In the genomic region with DNA sequence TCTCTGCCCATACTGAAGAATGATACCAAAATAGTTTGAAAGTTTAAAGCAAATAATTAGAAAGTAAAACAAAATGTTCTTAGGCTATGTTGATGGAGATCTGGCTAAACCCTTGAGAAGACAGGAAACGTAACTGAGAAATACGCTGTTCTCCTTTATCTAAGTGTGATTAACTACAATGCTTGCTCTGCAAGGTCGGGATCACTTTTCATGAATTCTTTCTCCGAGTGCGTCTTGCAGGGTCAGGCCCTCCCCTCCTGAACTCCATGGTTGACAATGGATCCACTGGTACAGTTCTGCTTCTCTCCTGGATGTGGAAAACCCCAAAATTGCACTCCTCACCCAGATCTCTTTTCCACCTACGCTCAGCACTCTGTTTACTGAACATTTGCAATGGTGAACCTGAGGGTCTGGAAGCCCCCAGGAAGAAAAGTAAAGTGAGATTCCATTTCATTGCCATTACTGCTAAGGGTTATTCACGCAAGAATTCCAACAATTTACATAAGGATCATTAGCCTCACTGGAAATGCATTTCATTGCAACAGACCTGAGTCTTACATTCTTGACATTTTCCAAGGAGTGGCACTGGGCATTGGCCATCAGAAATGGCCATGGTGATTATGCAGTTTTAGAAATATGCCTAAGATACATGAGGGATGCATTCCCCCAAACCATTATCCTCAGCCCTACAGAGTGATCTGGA, we compare ENCODE assay signal across 12 cellular contexts. TPM values are rescaled to one million over a fixed set of nuclear protein-coding genes. Genes with fewer than 3 reads are reported as not detected.
DNase-seq lines count a peak whose midpoint lies in the region; ATAC-seq and TF ChIP-seq lines count a peak whose summit lies in the region.
"Had no signal": no experiment of that assay in that cellular context is flagged by ENCODE, and none has a peak within 500 bp of the region (broad histone marks: within the 10 kb centered on the region; RNA-seq: fewer than 3 reads in every experiment).

No MANE protein-coding gene starts in this region.

- H3K79me1 ChIP-seq in H9 (ENCODE audit: insufficient read depth, low read depth, low read length, poor library complexity, severe bottlenecking), result no peaks in the 10 kb centered on the region

- H3K9ac ChIP-seq in H9 (ENCODE audit: extremely low read depth, insufficient read length, low read length), result no peak overlapping the region

- ATAC-seq in left lung (peak; percentile 74), HG02571 (IDR thresholded peaks at IDR 0.05; ENCODE audit: unreplicated experiment) (no peak)

- intact Hi-C loops in left lung (cut with DNase I), result loop anchor here in 1 of 2 donors (5.0 kb wide), 2 partner anchors 137 to 183 kb away; no protein-coding TSS in a partner anchor

- H2AFZ ChIP-seq in H9 (ENCODE audit: low read length), result no peak overlapping the region

- no peak overlapping the region for H3K23ac ChIP-seq in H9 (ENCODE audit: insufficient read length, low read depth, low read length)

- DNase-seq in A172 (ENCODE audit: low spot score) (peak; percentile 57), H9 (peak; percentile 36), cardiac fibroblast (ENCODE audit: low read depth in 2 of 2) (peak; percentile 34 to 43), left lung (no peak), brain microvascular endothelial cell (no peak), SHP77 treated with DMSO at 0.1 percent for 48 hours (lab: John Stamatoyannopoulos, UW) (no peak), NCI-H187 treated with DMSO at 0.1 percent for 48 hours (lab: John Stamatoyannopoulos, UW) (no peak)
- DNase-seq: activated gamma-delta T cell, NCI-H526 treated with DMSO at 0.1 percent for 48 hours had no signal

- H4K8ac ChIP-seq in H9 (replicated peaks; ENCODE audit: insufficient read length, low read depth, low read length), result no peak overlapping the region

- peak overlapping the region in 2 of 3 experiments; percentile 26 to 95; a peak in 4 of 7 replicates for H3K27ac Mint-ChIP-seq in H9

- H4K20me1 ChIP-seq in H9 (ENCODE audit: control insufficient read depth, insufficient read depth, insufficient read length), result no peaks in the 10 kb centered on the region

- H3K9me3 ChIP-seq in H9 (ENCODE audit: control insufficient read depth, low read depth, low read length), result no peaks in the 10 kb centered on the region
- no peaks in the 10 kb centered on the region for H3K9me3 ChIP-seq in left lung

- H3K4me1 Mint-ChIP-seq in H9, result peaks cover 30% of the 10 kb centered on the region in 2 experiments

- H2BK5ac ChIP-seq in H9 (ENCODE audit: insufficient read length, low read length), result no peak overlapping the region

- H3K18ac ChIP-seq in H9 (ENCODE audit: insufficient read length, low read depth, low read length), result no peak overlapping the region

- no peaks in the 10 kb centered on the region for H3K79me2 ChIP-seq in H9 (ENCODE audit: insufficient read depth, low read length)

- peaks cover 6% of the 10 kb centered on the region; the same call in 1 of the 2 replicates for H3K4me1 ChIP-seq in H9 (ENCODE audit: insufficient read depth, low read length)
- no peaks in the 10 kb centered on the region for H3K4me1 ChIP-seq in left lung
- H3K4me1 ChIP-seq: breast epithelium, sigmoid colon had no signal

- H4K5ac ChIP-seq in H9 (ENCODE audit: insufficient read length, low read depth, low read length), result no peak overlapping the region

- no peak overlapping the region for H3T11ph ChIP-seq in H9 (ENCODE audit: low read length)

- no peak overlapping the region for H2BK120ac ChIP-seq in H9 (ENCODE audit: low read depth, low read length, poor library complexity, severe bottlenecking)

- WGBS in H9 (ENCODE audit: extremely low coverage, insufficient read length, low lambda C conversion rate), result no CpG with 5 or more reads among the region's 7 CpGs

- H3K4me2 ChIP-seq in H9 (ENCODE audit: insufficient read depth, insufficient read length, low read length), result peak overlapping the region; percentile 24

- H3K27me3 Mint-ChIP-seq in H9 (ENCODE audit: low read depth), result peaks cover 1% of the 10 kb centered on the region; the same call in 1 of the 2 replicates

- H3K9me3 Mint-ChIP-seq in H9, result peaks cover 17 to 25% of the 10 kb centered on the region in 2 experiments

- H3K27ac ChIP-seq in H9 (ENCODE audit: insufficient read length, low read depth, low read length) (no peak overlapping the region), left lung (peak overlapping the region in 1 of 2 donors; percentile 45), brain microvascular endothelial cell (no peak overlapping the region)
- H3K27ac ChIP-seq: breast epithelium, sigmoid colon had no signal

- H3K36me3 ChIP-seq in left lung, result no peaks in the 10 kb centered on the region
- no peaks in the 10 kb centered on the region for H3K36me3 ChIP-seq in brain microvascular endothelial cell (replicated peaks)
- H3K36me3 ChIP-seq: breast epithelium, sigmoid colon had no signal

- H2BK12ac ChIP-seq in H9 (ENCODE audit: insufficient read length, low read depth, low read length), result no peak overlapping the region

- peaks cover 0 to 24% (median 8%) of the 10 kb centered on the region in 3 experiments; a peak in 6 of 7 replicates for H3K36me3 Mint-ChIP-seq in H9 (ENCODE audit: insufficient read depth in 1 of 3, low read depth in 3 of 3)

- peak overlapping the region in 1 of 2 experiments; percentile 60; a peak in 2 of 5 replicates for H3K4me3 Mint-ChIP-seq in H9

- H3K27me3 ChIP-seq in H9 (ENCODE audit: insufficient read depth, low read length), result no peaks in the 10 kb centered on the region
- H3K27me3 ChIP-seq in left lung, result no peaks in the 10 kb centered on the region
- H3K27me3 ChIP-seq in brain microvascular endothelial cell (replicated peaks), result no peaks in the 10 kb centered on the region
- H3K27me3 ChIP-seq: breast epithelium, sigmoid colon had no signal

- H3K4ac ChIP-seq in H9 (ENCODE audit: low read depth, low read length), result no peak overlapping the region

- H2AK5ac ChIP-seq in H9 (ENCODE audit: insufficient read length, low read length), result no peak overlapping the region

- H3K23me2 ChIP-seq in H9 (ENCODE audit: insufficient read length, low read depth, low read length, poor library complexity, severe bottlenecking), result no peaks in the 10 kb centered on the region

- in situ Hi-C loops in brain microvascular endothelial cell (cut with HindIII; ENCODE audit: low pct_ligation_motif_present, low sequenced_read_pairs), result loop anchor here (25.0 kb wide), 1 partner anchor 188 kb away; no protein-coding TSS in a partner anchor

- no peak overlapping the region for H2BK20ac ChIP-seq in H9 (ENCODE audit: low read depth, low read length, poor library complexity, severe bottlenecking)

- no peak overlapping the region for H2BK15ac ChIP-seq in H9 (ENCODE audit: low read depth, low read length)

- no peak overlapping the region for H3K14ac ChIP-seq in H9 (ENCODE audit: insufficient read depth, low read length)

- H3K4me3 ChIP-seq in cardiac fibroblast (replicated peaks in 1 of 2; ENCODE audit: low read depth in 2 of 2, low read length in 2 of 2), result no peak overlapping the region
- no peak overlapping the region for H3K4me3 ChIP-seq in left lung
- H3K4me3 ChIP-seq in brain microvascular endothelial cell (ENCODE audit: low read depth, low read length), result no peak overlapping the region
- H3K4me3 ChIP-seq: breast epithelium, sigmoid colon had no signal

- H4K91ac ChIP-seq in H9 (ENCODE audit: insufficient read length, low read depth, low read length), result no peak overlapping the region

- no peak overlapping the region for H3K56ac ChIP-seq in H9 (ENCODE audit: insufficient read length, low read depth, low read length)

- TF ChIP-seq CTCF in H9 (conservative IDR thresholded peaks at IDR 0.05) (no peak), cardiac fibroblast (IDR thresholded peaks at IDR 0.05; ENCODE audit: low read depth, low read length) (no peak), left lung (IDR thresholded peaks at IDR 0.05) (no peak), brain microvascular endothelial cell (IDR thresholded peaks at IDR 0.05; ENCODE audit: low read depth, low read length, missing control alignments) (no peak)

RNA-seq across cellular contexts. Expression of a gene that starts 24.6 kb away (rescaled TPM):
- 22.4 and 27.7 TPM in 2 replicates for total RNA-seq in A172 (2014; rRNA removed; shearing (Covaris generic))
- total RNA-seq in H9 (2021) (99.3 and 106 TPM in 2 replicates), left lung (10 to 100 TPM; 55.4 to 96.9 TPM)

Comparison
In these comparisons a context has a peak if more than half of its experiments do, and no peak if none do; other contexts are left out.
1. DNase-seq: peak in A172 (single experiment), H9 (single experiment) and cardiac fibroblast (2 of 2); none in left lung (0 of 2), brain microvascular endothelial cell (single experiment), SHP77 treated with DMSO at 0.1 percent for 48 hours (single experiment) and NCI-H187 treated with DMSO at 0.1 percent for 48 hours (single experiment).